18 cellular contexts compared by ENCODE assay signal in the genomic region with DNA sequence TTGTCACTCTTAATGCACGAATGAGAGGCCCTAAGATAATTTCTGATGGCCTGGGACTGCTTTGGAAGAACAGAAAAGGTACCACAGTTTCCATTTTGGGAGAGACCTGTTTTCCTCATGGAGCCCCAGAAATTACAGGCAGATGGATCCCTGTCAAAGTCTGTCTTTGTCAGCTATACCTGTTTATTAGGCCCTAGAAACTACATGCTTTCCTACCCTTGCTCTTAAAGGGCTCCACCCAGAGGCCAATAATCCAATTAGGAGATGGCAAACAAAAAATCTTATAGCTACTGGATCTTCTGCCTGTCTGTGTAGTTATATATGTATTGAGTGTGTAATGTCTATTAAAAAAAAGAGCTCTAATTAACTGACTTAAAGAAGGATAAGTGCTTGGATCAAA.
"Had no signal": no experiment of that assay in that cellular context is flagged by ENCODE, and none has a peak within 500 bp of the region (broad histone marks: within the 10 kb centered on the region; RNA-seq: fewer than 3 reads in every experiment).

No MANE protein-coding gene starts in this region.

- H3K9me3 ChIP-seq: esophagus muscularis mucosa, suprapubic skin had no signal

- H3K27me3 ChIP-seq: cardiac muscle cell, esophagus muscularis mucosa, suprapubic skin had no signal

- DNase-seq: activated CD4-positive, alpha-beta T cell treated with anti-CD3 and anti-CD28 coated beads, Interleukin-2, amount 10 ng/mL, durations not matched to agents 24 days and 14 days; activated CD4-positive, CD25-positive, alpha-beta regulatory T cell; activated CD8-positive, alpha-beta memory T cell treated with anti-CD3 and anti-CD28 coated beads, Interleukin-2, amount 50 U/mL, for 4 hours; activated CD8-positive, alpha-beta T cell treated with anti-CD3 and anti-CD28 coated beads, Interleukin-2, amount 10 ng/mL, durations not matched to agents 7 days and 5 days; activated effector memory CD4-positive, alpha-beta T cell treated with anti-CD3 and anti-CD28 coated beads, Interleukin-2, amount 50 U/mL, for 16 hours; activated T-cell treated with anti-CD3 and anti-CD28 coated beads, Interleukin-2, amount 50 U/mL, for 48 hours; hypothalamus; immature natural killer cell; small intestine; stimulated activated naive CD8-positive, alpha-beta T cell treated with anti-CD3 and anti-CD28 coated beads, Interleukin-15, Interleukin-2, amounts not matched to agents 100 U/mL and 50 U/mL, for 24 hours; trophoblast cell had no signal

- H3K27ac ChIP-seq: cardiac muscle cell, esophagus muscularis mucosa, prostate gland, suprapubic skin had no signal

- H3K4me1 Mint-ChIP-seq: activated CD4-positive, alpha-beta T cell treated with anti-CD3 and anti-CD28 coated beads, Interleukin-2, amount 10 ng/mL, durations not matched to agents 24 days and 14 days; immature natural killer cell had no signal

- H3K4me3 Mint-ChIP-seq: activated CD4-positive, alpha-beta T cell treated with anti-CD3 and anti-CD28 coated beads, Interleukin-2, amount 10 ng/mL, durations not matched to agents 24 days and 14 days; activated CD8-positive, alpha-beta T cell treated with anti-CD3 and anti-CD28 coated beads, Interleukin-2, amount 10 ng/mL, durations not matched to agents 7 days and 5 days; immature natural killer cell; nephron had no signal

- H3K4me1 ChIP-seq: esophagus muscularis mucosa, prostate gland, suprapubic skin had no signal

- H3K27me3 Mint-ChIP-seq: activated CD4-positive, alpha-beta T cell treated with anti-CD3 and anti-CD28 coated beads, Interleukin-2, amount 10 ng/mL, durations not matched to agents 24 days and 14 days had no signal

- H3K27ac Mint-ChIP-seq: activated CD4-positive, alpha-beta T cell treated with anti-CD3 and anti-CD28 coated beads, Interleukin-2, amount 10 ng/mL, durations not matched to agents 24 days and 14 days; activated CD8-positive, alpha-beta T cell treated with anti-CD3 and anti-CD28 coated beads, Interleukin-2, amount 10 ng/mL, durations not matched to agents 7 days and 5 days; activated naive CD4-positive, alpha-beta T cell treated with anti-CD3 and anti-CD28 coated beads, Interleukin-2, amount 50 U/mL, for 72 hours; immature natural killer cell; nephron had no signal

- H3K4me3 ChIP-seq: cardiac muscle cell, esophagus muscularis mucosa, prostate gland, suprapubic skin had no signal

- ATAC-seq: activated CD8-positive, alpha-beta T cell treated with anti-CD3 and anti-CD28 coated beads, Interleukin-2, amount 10 ng/mL, durations not matched to agents 7 days and 5 days; activated naive CD4-positive, alpha-beta T cell treated with anti-CD3 and anti-CD28 coated beads, Interleukin-2, amount 50 U/mL, for 72 hours; right cardiac atrium; stimulated activated naive CD8-positive, alpha-beta T cell treated with anti-CD3 and anti-CD28 coated beads, Interleukin-15, Interleukin-2, amounts not matched to agents 100 U/mL and 50 U/mL, for 24 hours had no signal

- H3K36me3 ChIP-seq: cardiac muscle cell, esophagus muscularis mucosa, prostate gland, suprapubic skin had no signal
